In the genomic region with DNA sequence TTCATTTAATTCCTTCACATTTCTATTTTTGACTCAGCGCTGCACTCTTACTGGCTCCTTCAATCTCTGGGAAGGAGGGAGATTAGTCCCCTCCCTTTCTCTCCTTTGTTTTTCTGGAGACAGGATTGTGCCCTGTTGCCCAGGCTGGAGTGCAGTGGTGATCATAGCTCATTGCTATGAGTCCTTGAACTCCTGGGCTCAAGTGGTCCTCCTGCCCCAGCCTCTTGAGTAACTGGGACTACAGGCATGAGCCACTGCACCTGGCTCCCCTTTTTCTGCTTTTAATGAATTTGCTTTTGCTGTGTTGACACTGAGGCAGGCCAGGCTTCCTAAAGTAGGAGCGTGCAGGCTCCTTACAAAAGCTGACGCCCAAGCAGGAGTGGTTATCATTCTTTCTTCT, we compare ENCODE assay signal across 21 cellular contexts. TPM values are rescaled to one million over a fixed set of nuclear protein-coding genes. Genes with fewer than 3 reads are reported as not detected.
DNase-seq lines count a peak whose midpoint lies in the region; ATAC-seq and TF ChIP-seq lines count a peak whose summit lies in the region.
"Had no signal": no experiment of that assay in that cellular context is flagged by ENCODE, and none has a peak within 500 bp of the region (broad histone marks: within the 10 kb centered on the region; RNA-seq: fewer than 3 reads in every experiment).

No MANE protein-coding gene starts in this region.

- H3K36me3 Mint-ChIP-seq in CD4-positive, alpha-beta T cell (ENCODE audit: low read depth), result peaks cover 26% of the 10 kb centered on the region
- peaks cover 32% of the 10 kb centered on the region for H3K36me3 Mint-ChIP-seq in activated T-helper 1 cell treated with anti-CD3 and anti-CD28 coated beads, Interleukin-12 subunit alpha, Interleukin-12 subunit beta, Interleukin-2, Interleukin-4 antibody, amounts not matched to agents 30 ng/mL and 10 ng/mL and 1 ng/mL, durations not matched to agents 14 hours and 24 hours and 36 hours (ENCODE audit: low read depth)
- peaks cover 17% of the 10 kb centered on the region for H3K36me3 Mint-ChIP-seq in mesothelial cell of epicardium

- no peaks in the 10 kb centered on the region for H3K27me3 ChIP-seq in BLaER1 treated with 17β-estradiol and CSF1 and Interleukin-3, amounts not matched to agents 10 nM and 100 nM
- H3K27me3 ChIP-seq in CD4-positive, alpha-beta T cell (ENCODE audit: control insufficient read depth, insufficient read depth, low read length), result no peaks in the 10 kb centered on the region
- H3K27me3 ChIP-seq: hepatocyte, pancreas, Peyer's patch had no signal

- peak overlapping the region in 6 of 11 experiments; percentile 6 to 51 (median 24); a peak in 9 of 22 replicates for H3K27ac ChIP-seq in BLaER1 treated with 17β-estradiol and CSF1 and Interleukin-3, amounts not matched to agents 10 nM and 100 nM
- no peak overlapping the region for H3K27ac ChIP-seq in CD4-positive, alpha-beta T cell (ENCODE audit: low read depth, low read length)
- H3K27ac ChIP-seq: hepatocyte, pancreas, Peyer's patch had no signal

- peak overlapping the region in 5 of 11 experiments; percentile 1 to 62 (median 28); a peak in 8 of 22 replicates for H3K9ac ChIP-seq in BLaER1 treated with 17β-estradiol and CSF1 and Interleukin-3, amounts not matched to agents 10 nM and 100 nM

- H3K4me1 ChIP-seq in BLaER1 treated with 17β-estradiol and CSF1 and Interleukin-3, amounts not matched to agents 10 nM and 100 nM, result peaks cover 86 to 100% (median 93%) of the 10 kb centered on the region in 10 experiments

- H3K9me3 ChIP-seq in BLaER1 treated with 17β-estradiol and CSF1 and Interleukin-3, amounts not matched to agents 10 nM and 100 nM (replicated peaks in 1 of 11), result no peaks in the 10 kb centered on the region; a peak in 1 of 22 replicates
- no peaks in the 10 kb centered on the region for H3K9me3 ChIP-seq in CD4-positive, alpha-beta T cell (ENCODE audit: control insufficient read depth, low read length)
- H3K9me3 ChIP-seq: mucosa of descending colon, pancreas, Peyer's patch had no signal

- no peaks in the 10 kb centered on the region for H3K27me3 Mint-ChIP-seq in CD4-positive, alpha-beta T cell
- peaks cover 2% of the 10 kb centered on the region for H3K27me3 Mint-ChIP-seq in activated T-helper 1 cell treated with anti-CD3 and anti-CD28 coated beads, Interleukin-12 subunit alpha, Interleukin-12 subunit beta, Interleukin-2, Interleukin-4 antibody, amounts not matched to agents 30 ng/mL and 10 ng/mL and 1 ng/mL, durations not matched to agents 14 hours and 24 hours and 36 hours (ENCODE audit: insufficient read depth)
- no peaks in the 10 kb centered on the region for H3K27me3 Mint-ChIP-seq in mesothelial cell of epicardium (ENCODE audit: low read depth)
- H3K27me3 Mint-ChIP-seq: B cell, type B pancreatic cell had no signal

- peak overlapping the region in 10 of 11 experiments; percentile 0 to 99 (median 13); a peak in 14 of 22 replicates for H3K4me2 ChIP-seq in BLaER1 treated with 17β-estradiol and CSF1 and Interleukin-3, amounts not matched to agents 10 nM and 100 nM
- H3K4me2 ChIP-seq: hepatocyte had no signal

- TF ChIP-seq CTCF in CD4-positive, alpha-beta T cell (IDR thresholded peaks at IDR 0.05), result no peak
- no peak for TF ChIP-seq CTCF in mesothelial cell of epicardium (IDR thresholded peaks at IDR 0.05; ENCODE audit: unreplicated experiment)

- POLR2A ChIA-PET in CD4-positive, alpha-beta T cell (lab: Charles Lee), result interaction anchor here (1.4 kb wide), 1 partner anchor 22 kb away, joined by 4 read pairs; no protein-coding TSS in a partner anchor

- no peak for DNase-seq in CD4-positive, alpha-beta T cell
- DNase-seq in activated T-helper 1 cell treated with anti-CD3 and anti-CD28 coated beads, Interleukin-12 subunit alpha, Interleukin-12 subunit beta, Interleukin-2, Interleukin-4 antibody, amounts not matched to agents 30 ng/mL and 10 ng/mL and 1 ng/mL, durations not matched to agents 14 hours and 24 hours and 36 hours (ENCODE audit: low spot score), result no peak
- DNase-seq in mesothelial cell of epicardium (ENCODE audit: low spot score in 2 of 2, unreplicated experiment in 2 of 2) (no peak), NCI-H1105 treated with DMSO at 0.1 percent for 48 hours (lab: John Stamatoyannopoulos, UW) (no peak), NCI-H446 treated with DMSO at 0.1 percent for 48 hours (lab: John Stamatoyannopoulos, UW) (no peak)
- DNase-seq: activated naive CD4-positive, alpha-beta T cell treated with anti-CD3 and anti-CD28 coated beads for 36 hours; caudate nucleus; MM.1S; NCI-H2081 treated with DMSO at 0.1 percent for 48 hours; NCI-H774; Peyer's patch; stimulated activated CD4-positive, alpha-beta T cell treated with anti-CD3 and anti-CD28 coated beads, Interleukin-4, amount 100 ng/mL, for 24 hours; stimulated activated CD8-positive, alpha-beta memory T cell treated with anti-CD3 and anti-CD28 coated beads, Interleukin-4, amount 100 ng/mL, for 48 hours had no signal

- H3K9me3 Mint-ChIP-seq in CD4-positive, alpha-beta T cell, result no peaks in the 10 kb centered on the region
- no peaks in the 10 kb centered on the region for H3K9me3 Mint-ChIP-seq in activated T-helper 1 cell treated with anti-CD3 and anti-CD28 coated beads, Interleukin-12 subunit alpha, Interleukin-12 subunit beta, Interleukin-2, Interleukin-4 antibody, amounts not matched to agents 30 ng/mL and 10 ng/mL and 1 ng/mL, durations not matched to agents 14 hours and 24 hours and 36 hours
- H3K9me3 Mint-ChIP-seq in mesothelial cell of epicardium, result no peaks in the 10 kb centered on the region
- H3K9me3 Mint-ChIP-seq: activated naive CD4-positive, alpha-beta T cell treated with anti-CD3 and anti-CD28 coated beads for 36 hours; type B pancreatic cell had no signal

- intact Hi-C loops in CD4-positive, alpha-beta T cell (cut with DNase I, micrococcal nuclease), result no loop called here
- intact Hi-C loops in activated T-helper 1 cell treated with anti-CD3 and anti-CD28 coated beads, Interleukin-12 subunit alpha, Interleukin-12 subunit beta, Interleukin-2, Interleukin-4 antibody, amounts not matched to agents 30 ng/mL and 10 ng/mL and 1 ng/mL, durations not matched to agents 14 hours and 24 hours and 36 hours (cut with micrococcal nuclease), result no loop called here

- ATAC-seq in CD4-positive, alpha-beta T cell (ENCODE audit: poor library complexity), result no peak
- ATAC-seq in HG03354 (IDR thresholded peaks at IDR 0.05; ENCODE audit: poor library complexity, severe bottlenecking, unreplicated experiment) (no peak), GM21723 (IDR thresholded peaks at IDR 0.05; ENCODE audit: unreplicated experiment) (no peak)
- ATAC-seq: mucosa of descending colon, pancreas had no signal

- H3K4me3 ChIP-seq in BLaER1 treated with 17β-estradiol and CSF1 and Interleukin-3, amounts not matched to agents 10 nM and 100 nM, result no peak overlapping the region
- H3K4me3 ChIP-seq: hepatocyte, mucosa of descending colon, pancreas, Peyer's patch had no signal

- H4K20me1 ChIP-seq in BLaER1 treated with 17β-estradiol and CSF1 and Interleukin-3, amounts not matched to agents 10 nM and 100 nM, result peaks cover 52 to 87% (median 70%) of the 10 kb centered on the region in 11 experiments

- H3K4me3 Mint-ChIP-seq in CD4-positive, alpha-beta T cell, result peak overlapping the region; percentile 42
- H3K4me3 Mint-ChIP-seq in activated T-helper 1 cell treated with anti-CD3 and anti-CD28 coated beads, Interleukin-12 subunit alpha, Interleukin-12 subunit beta, Interleukin-2, Interleukin-4 antibody, amounts not matched to agents 30 ng/mL and 10 ng/mL and 1 ng/mL, durations not matched to agents 14 hours and 24 hours and 36 hours, result peak overlapping the region; percentile 31
- H3K4me3 Mint-ChIP-seq in mesothelial cell of epicardium, result no peak overlapping the region
- H3K4me3 Mint-ChIP-seq: activated naive CD4-positive, alpha-beta T cell treated with anti-CD3 and anti-CD28 coated beads for 36 hours; B cell; type B pancreatic cell had no signal

- CTCF ChIA-PET in CD4-positive, alpha-beta T cell (lab: Charles Lee), result no interaction called here

- peaks cover 74% of the 10 kb centered on the region for H3K4me1 Mint-ChIP-seq in CD4-positive, alpha-beta T cell (ENCODE audit: low read depth)
- H3K4me1 Mint-ChIP-seq in activated T-helper 1 cell treated with anti-CD3 and anti-CD28 coated beads, Interleukin-12 subunit alpha, Interleukin-12 subunit beta, Interleukin-2, Interleukin-4 antibody, amounts not matched to agents 30 ng/mL and 10 ng/mL and 1 ng/mL, durations not matched to agents 14 hours and 24 hours and 36 hours (ENCODE audit: low read depth), result peaks cover 73% of the 10 kb centered on the region
- peaks cover 31% of the 10 kb centered on the region for H3K4me1 Mint-ChIP-seq in mesothelial cell of epicardium

- H3K36me3 ChIP-seq in BLaER1 treated with 17β-estradiol and CSF1 and Interleukin-3, amounts not matched to agents 10 nM and 100 nM, result peaks cover 36 to 74% (median 53%) of the 10 kb centered on the region in 11 experiments

- H3K27ac Mint-ChIP-seq in CD4-positive, alpha-beta T cell, result peak overlapping the region; percentile 82
- peak overlapping the region; percentile 36 for H3K27ac Mint-ChIP-seq in activated T-helper 1 cell treated with anti-CD3 and anti-CD28 coated beads, Interleukin-12 subunit alpha, Interleukin-12 subunit beta, Interleukin-2, Interleukin-4 antibody, amounts not matched to agents 30 ng/mL and 10 ng/mL and 1 ng/mL, durations not matched to agents 14 hours and 24 hours and 36 hours
- peak overlapping the region; percentile 37 for H3K27ac Mint-ChIP-seq in mesothelial cell of epicardium
- H3K27ac Mint-ChIP-seq: activated naive CD4-positive, alpha-beta T cell treated with anti-CD3 and anti-CD28 coated beads for 36 hours; B cell; type B pancreatic cell had no signal

RNA-seq across cellular contexts. Expression of a gene that starts 10.5 kb away (rescaled TPM):
- 10 to 100 TPM; 31.2 to 34.1 TPM for total RNA-seq in CD4-positive, alpha-beta T cell
- 58.1 and 59.7 TPM in 2 replicates for total RNA-seq in activated T-helper 1 cell treated with anti-CD3 and anti-CD28 coated beads, Interleukin-12 subunit alpha, Interleukin-12 subunit beta, Interleukin-2, Interleukin-4 antibody, amounts not matched to agents 30 ng/mL and 10 ng/mL and 1 ng/mL, durations not matched to agents 14 hours and 24 hours and 36 hours
- total RNA-seq in mesothelial cell of epicardium, result 54.5 to 58.2 TPM (median 56.3 TPM) in 3 replicates
